ENCODE assay signal across 32 cellular contexts in the genomic region with DNA sequence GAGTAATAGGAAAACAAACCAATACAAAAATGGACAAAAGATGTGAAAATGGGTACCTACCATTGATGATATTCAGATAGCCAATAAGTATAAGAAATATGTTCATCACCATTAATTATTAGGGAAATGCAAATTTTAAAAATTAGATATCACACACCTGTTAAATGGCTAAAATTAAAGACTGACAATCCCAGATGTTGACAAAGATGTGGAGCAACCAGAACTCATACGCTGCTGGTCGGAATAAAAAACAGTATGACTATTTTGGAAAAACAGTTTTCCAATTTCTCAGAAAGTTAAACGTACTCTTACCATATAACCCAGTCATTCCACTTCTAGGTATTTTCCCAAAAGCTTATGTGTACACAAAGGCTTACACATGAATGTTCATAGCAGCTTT.
"Had no signal": no experiment of that assay in that cellular context is flagged by ENCODE, and none has a peak within 500 bp of the region (broad histone marks: within the 10 kb centered on the region; RNA-seq: fewer than 3 reads in every experiment).

No MANE protein-coding gene starts in this region.

- H3K4me3 ChIP-seq: adrenal gland, body of pancreas, breast epithelium had no signal

- H3K9me3 ChIP-seq: adrenal gland, body of pancreas had no signal

- FAIRE-seq: astrocyte, TTC549 had no signal

- H3K36me3 ChIP-seq: adrenal gland, breast epithelium had no signal

- H3K4me1 ChIP-seq: adrenal gland, body of pancreas, breast epithelium had no signal

- H3K27ac ChIP-seq: adrenal gland, body of pancreas, brain microvascular endothelial cell, breast epithelium, VCaP had no signal

- DNase-seq: activated B cell treated with CpG ODN at 0.5 μM for 24 hours; activated CD4-positive, alpha-beta memory T cell treated with anti-CD3 and anti-CD28 coated beads for 36 hours; activated CD4-positive, alpha-beta T cell treated with anti-CD3 and anti-CD28 coated beads for 4 hours; activated CD4-positive, alpha-beta T cell treated with anti-CD3 and anti-CD28 coated beads, Interleukin-2, amount 10 ng/mL, durations not matched to agents 24 days and 14 days; activated CD4-positive, alpha-beta T cell treated with anti-CD3 and anti-CD28 coated beads, Interleukin-2, amount 50 U/mL, for 1 hour; activated CD4-positive, alpha-beta T cell treated with anti-CD3 and anti-CD28 coated beads, Interleukin-2, amount 50 U/mL, for 4 hours; activated CD4-positive, CD25-positive, alpha-beta regulatory T cell treated with anti-CD3 and anti-CD28 coated beads, Interleukin-2, amount 50 U/mL, for 72 hours; activated CD8-positive, alpha-beta memory T cell treated with anti-CD3 and anti-CD28 coated beads, Interleukin-2, amount 50 U/mL, for 4 hours; activated CD8-positive, alpha-beta T cell treated with anti-CD3 and anti-CD28 coated beads for 36 hours; activated effector memory CD4-positive, alpha-beta T cell treated with anti-CD3 and anti-CD28 coated beads, Interleukin-2, amount 50 U/mL, for 16 hours; activated gamma-delta T cell treated with Interleukin-2 at 50 U/mL for 16 hours; activated naive CD4-positive, alpha-beta T cell; activated naive CD4-positive, alpha-beta T cell treated with anti-CD3 and anti-CD28 coated beads for 36 hours; activated naive CD4-positive, alpha-beta T cell treated with anti-CD3 and anti-CD28 coated beads, Interleukin-2, amount 50 U/mL, for 16 hours; activated naive CD8-positive, alpha-beta T cell treated with anti-CD3 and anti-CD28 coated beads for 36 hours; activated T-cell treated with anti-CD3 and anti-CD28 coated beads for 4 hours; activated T-cell treated with anti-CD3 and anti-CD28 coated beads, Interleukin-2, amount 50 U/mL, for 1 hour; activated T-cell treated with anti-CD3 and anti-CD28 coated beads, Interleukin-2, amount 50 U/mL, for 4 hours; activated T-cell treated with anti-CD3 and anti-CD28 coated beads, Interleukin-2, amount 50 U/mL, for 72 hours; adrenal gland; amniotic stem cell; aorta; body of pancreas; brain microvascular endothelial cell; central memory CD4-positive, alpha-beta T cell; T-helper 1 cell had no signal

- ATAC-seq: activated CD8-positive, alpha-beta T cell treated with anti-CD3 and anti-CD28 coated beads for 36 hours; activated naive CD4-positive, alpha-beta T cell treated with anti-CD3 and anti-CD28 coated beads, Interleukin-2, amount 50 U/mL, for 72 hours; activated T-cell treated with anti-CD3 and anti-CD28 coated beads, Interleukin-2, amount 50 U/mL, for 4 hours; activated T-cell treated with anti-CD3 and anti-CD28 coated beads, Interleukin-2, amount 50 U/mL, for 72 hours; activated T-helper 17 cell treated with anti-CD3 and anti-CD28 coated beads, Interleukin-2, amount 50 U/mL, for 72 hours; body of pancreas had no signal

- H3K27me3 ChIP-seq: adrenal gland, body of pancreas, brain microvascular endothelial cell, breast epithelium had no signal
